ENCODE assay signal across 9 cellular contexts in the genomic region with DNA sequence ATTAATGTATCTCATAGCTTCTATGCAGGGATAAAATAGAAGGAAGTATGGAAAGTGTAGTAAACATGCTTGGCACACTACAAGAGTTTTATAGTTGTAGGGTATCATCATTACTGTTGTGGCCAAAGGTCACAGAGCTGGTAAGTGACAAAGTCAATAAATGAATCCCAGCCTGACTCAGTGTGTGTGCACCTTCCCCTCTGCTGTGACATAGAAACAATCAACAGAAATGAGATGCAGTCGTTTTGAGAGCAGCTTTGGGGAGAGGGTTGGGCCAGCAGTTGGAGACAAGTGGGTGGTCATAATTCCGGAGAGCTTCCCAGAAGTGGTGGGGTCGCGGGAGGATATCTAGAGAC.
DNase-seq lines count a peak whose midpoint lies in the region; ATAC-seq and TF ChIP-seq lines count a peak whose summit lies in the region.
"Had no signal": no experiment of that assay in that cellular context is flagged by ENCODE, and none has a peak within 500 bp of the region (broad histone marks: within the 10 kb centered on the region; RNA-seq: fewer than 3 reads in every experiment).

No MANE protein-coding gene starts in this region.

- H3K27ac Mint-ChIP-seq in HFFc6 = peak overlapping the region; percentile 76

- no peak for ATAC-seq in gastroesophageal sphincter

- no peaks in the 10 kb centered on the region for H3K9me3 ChIP-seq in Peyer's patch
- no peaks in the 10 kb centered on the region for H3K9me3 ChIP-seq in gastroesophageal sphincter
- H3K9me3 ChIP-seq in sigmoid colon = no peaks in the 10 kb centered on the region
- H3K9me3 ChIP-seq: neutrophil had no signal

- TF ChIP-seq CTCF in HFFc6 (IDR thresholded peaks at IDR 0.05) = no peak
- no peak for TF ChIP-seq CTCF in Peyer's patch (IDR thresholded peaks at IDR 0.05)
- no peak for TF ChIP-seq CTCF in gastroesophageal sphincter (IDR thresholded peaks at IDR 0.05)
- no peak for TF ChIP-seq CTCF in sigmoid colon (IDR thresholded peaks at IDR 0.05)

- no peaks in the 10 kb centered on the region for H3K36me3 Mint-ChIP-seq in HFFc6 (ENCODE audit: low read depth)

- TF ChIP-seq EP300 in gastroesophageal sphincter (IDR thresholded peaks at IDR 0.05) (no peak), sigmoid colon (IDR thresholded peaks at IDR 0.05) (no peak)

- no peaks in the 10 kb centered on the region for H3K36me3 ChIP-seq in Peyer's patch
- H3K36me3 ChIP-seq in gastroesophageal sphincter = no peaks in the 10 kb centered on the region
- H3K36me3 ChIP-seq in sigmoid colon = no peaks in the 10 kb centered on the region

- WGBS in gastroesophageal sphincter (ENCODE audit: low coverage in 1 of 2), 2 donors = 30 to 50% methylated on average over 3 to 4 of the region's 4 CpGs
- WGBS in sigmoid colon, 2 donors = 11 to 53% methylated on average over 4 of the region's 4 CpGs

- H3K27me3 ChIP-seq in Peyer's patch (no peaks in the 10 kb centered on the region), gastroesophageal sphincter (no peaks in the 10 kb centered on the region), sigmoid colon (no peaks in the 10 kb centered on the region)
- H3K27me3 ChIP-seq: neutrophil had no signal

- peak overlapping the region; percentile 73 for H3K4me3 Mint-ChIP-seq in HFFc6

- DNase-seq in HFFc6 = no peak
- peak in 2 of 3 donors; percentile 72 to 73 for DNase-seq in Peyer's patch
- no peak for DNase-seq in sigmoid colon
- DNase-seq in GM19240 (ENCODE audit: insufficient read length, low spot score) = no peak
- DNase-seq in NCI-H187 treated with DMSO at 0.1 percent for 48 hours (lab: John Stamatoyannopoulos, UW) = no peak
- no peak for DNase-seq in SKM-1 treated with dmso at 0.1 percent for 144 hours (lab: John Stamatoyannopoulos, UW; ENCODE audit: unreplicated experiment)
- DNase-seq: Karpas-422 had no signal

- H3K27me3 Mint-ChIP-seq in HFFc6 (ENCODE audit: insufficient read depth) = peaks cover 1% of the 10 kb centered on the region; the same call in 1 of the 2 replicates

- H3K4me1 ChIP-seq in Peyer's patch (peaks cover 0 to 22% (median 0%) of the 10 kb centered on the region in 4 donors), gastroesophageal sphincter (peaks cover 5 to 16% (median 11%) of the 10 kb centered on the region in 3 donors), sigmoid colon (peaks cover 0 to 36% (median 22%) of the 10 kb centered on the region in 4 donors)

- no peaks in the 10 kb centered on the region for H3K9me3 Mint-ChIP-seq in HFFc6

- TF ChIP-seq POLR2A in Peyer's patch (IDR thresholded peaks at IDR 0.05) = peak; percentile 68 to 72
- TF ChIP-seq POLR2A in gastroesophageal sphincter (IDR thresholded peaks at IDR 0.05) = no peak
- no peak for TF ChIP-seq POLR2A in sigmoid colon (IDR thresholded peaks at IDR 0.05)

- intact Hi-C loops in sigmoid colon (cut with DNase I) = no loop called here

- peak overlapping the region in 3 of 4 donors; percentile 69 to 93 (median 91) for H3K27ac ChIP-seq in Peyer's patch
- H3K27ac ChIP-seq in gastroesophageal sphincter = peak overlapping the region in 3 of 4 donors; percentile 27 to 43 (median 29)
- H3K27ac ChIP-seq in sigmoid colon = peak overlapping the region; percentile 39 to 60 (median 48)

- H3K4me3 ChIP-seq in Peyer's patch (peak overlapping the region in 2 of 4 donors; percentile 34 to 36), gastroesophageal sphincter (no peak overlapping the region), sigmoid colon (no peak overlapping the region)

- peaks cover 55% of the 10 kb centered on the region for H3K4me1 Mint-ChIP-seq in HFFc6 (ENCODE audit: low read depth)

Comparison
In these comparisons a context has a peak if more than half of its experiments do, and no peak if none do; other contexts are left out.
1. DNase-seq: peak in Peyer's patch (2 of 3); none in HFFc6 (single experiment), sigmoid colon (single experiment), GM19240 (single experiment), NCI-H187 treated with DMSO at 0.1 percent for 48 hours (single experiment) and SKM-1 treated with dmso at 0.1 percent for 144 hours (single experiment).
2. H3K27ac ChIP-seq: peak in every context shown above with its lines; median percentile 91 in Peyer's patch; 48 in sigmoid colon; 29 in gastroesophageal sphincter.
3. POLR2A ChIP-seq: peak in Peyer's patch (2 of 2); none in gastroesophageal sphincter (0 of 2) and sigmoid colon (0 of 2).